In genomic region chr13:110734561-110734960, GRCh38 we compare ENCODE assay signal across 10 cellular contexts.
"Had no signal": no experiment of that assay in that cellular context is flagged by ENCODE, and none has a peak within 500 bp of the region (broad histone marks: within the 10 kb centered on the region; RNA-seq: fewer than 3 reads in every experiment).

No MANE protein-coding gene starts in this region.

- DNase-seq: GM23248, GOT3, H7, H9, HCEC 1CT, HFFc6 had no signal

- H3K27ac Mint-ChIP-seq: GM23338, H9, HFFc6 had no signal

- H3K4me2 ChIP-seq: GM23338 had no signal

- ATAC-seq: GM23338, HCT116 had no signal

- H3K9me3 ChIP-seq: HAP-1 had no signal

- FAIRE-seq: H1 had no signal

- H3K4me1 ChIP-seq: HAP-1 had no signal

- H2AFZ ChIP-seq: GM23248, GM23338 had no signal

- H3K4me1 Mint-ChIP-seq: GM23338, H9 had no signal

- H3K4me3 ChIP-seq: GM23248, GM23338, HAP-1 had no signal

- H3K27ac ChIP-seq: GM23248 had no signal

- H3K36me3 ChIP-seq: HAP-1 had no signal

- H3K4me3 Mint-ChIP-seq: GM23338, H9, HFFc6 had no signal

- H3K9ac ChIP-seq: GM23248 had no signal
